ENCODE assay signal across 21 cellular contexts in the genomic region with DNA sequence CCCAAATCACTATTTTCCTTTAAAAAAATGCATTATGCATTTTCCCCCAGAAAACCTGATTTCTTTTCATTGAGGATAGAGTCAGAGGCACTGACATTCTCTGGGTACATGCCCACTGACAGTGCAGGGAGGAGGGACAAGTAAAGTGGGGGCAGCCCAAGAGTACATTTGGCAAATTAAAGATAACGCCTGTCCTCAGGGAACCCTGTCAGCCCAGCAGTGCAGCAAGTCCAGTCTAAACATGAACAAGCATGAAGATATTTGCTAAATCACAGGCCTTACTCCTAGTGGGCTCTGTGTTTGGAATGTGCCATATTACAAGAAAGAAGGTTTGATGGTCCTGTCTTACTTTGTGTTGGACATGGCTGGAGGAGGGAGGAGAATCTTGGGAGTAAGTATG. TPM values are rescaled to one million over a fixed set of nuclear protein-coding genes. Genes with fewer than 3 reads are reported as not detected.
DNase-seq lines count a peak whose midpoint lies in the region; ATAC-seq and TF ChIP-seq lines count a peak whose summit lies in the region.
"Had no signal": no experiment of that assay in that cellular context is flagged by ENCODE, and none has a peak within 500 bp of the region (broad histone marks: within the 10 kb centered on the region; RNA-seq: fewer than 3 reads in every experiment).

No MANE protein-coding gene starts in this region.

- H3K36me3 Mint-ChIP-seq in mesothelial cell of epicardium, result peaks cover 27% of the 10 kb centered on the region

- H3K27ac Mint-ChIP-seq in mesothelial cell of epicardium, result peak overlapping the region; percentile 47
- H3K27ac Mint-ChIP-seq: CD14-positive monocyte; stimulated activated naive CD8-positive, alpha-beta T cell treated with anti-CD3 and anti-CD28 coated beads, Interleukin-15, amount 100 ng/mL, for 72 hours had no signal

- H3K36me3 ChIP-seq in ascending aorta (peaks cover 4 to 6% of the 10 kb centered on the region in 2 donors), subcutaneous abdominal adipose tissue (ENCODE audit: control insufficient read depth in 5 of 5, insufficient read depth in 5 of 5, low read length in 5 of 5) (peaks cover 0 to 17% (median 11%) of the 10 kb centered on the region in 5 donors)

- H3K27me3 ChIP-seq in ascending aorta (no peaks in the 10 kb centered on the region), subcutaneous abdominal adipose tissue (ENCODE audit: control insufficient read depth in 5 of 5, insufficient read depth in 4 of 5, low read length in 5 of 5) (no peaks in the 10 kb centered on the region)

- peaks cover 34% of the 10 kb centered on the region for H3K4me1 Mint-ChIP-seq in mesothelial cell of epicardium
- H3K4me1 Mint-ChIP-seq: stimulated activated naive CD8-positive, alpha-beta T cell treated with anti-CD3 and anti-CD28 coated beads, Interleukin-15, amount 100 ng/mL, for 72 hours had no signal

- DNase-seq in ascending aorta (ENCODE audit: low spot score in 2 of 2) (no peak), fibroblast of villous mesenchyme (ENCODE audit: low read depth) (peak; percentile 30), mesothelial cell of epicardium (ENCODE audit: low spot score in 2 of 2, unreplicated experiment in 2 of 2) (no peak), substantia nigra (lab: John Stamatoyannopoulos, UW) (no peak), dedifferentiated amniotic fluid mesenchymal stem cell (ENCODE audit: extremely low spot score) (no peak)
- DNase-seq: activated CD8-positive, alpha-beta memory T cell treated with anti-CD3 and anti-CD28 coated beads for 24 hours; activated naive CD4-positive, alpha-beta T cell treated with Interleukin-2 at 50 U/mL for 16 hours; activated T-cell treated with anti-CD3 and anti-CD28 coated beads, Interleukin-2, amount 50 U/mL, for 4 hours; amygdala; caudate nucleus; EL; NCI-H1092; NCI-H2029; NCI-H226; NCI-H748 treated with DMSO at 0.1 percent for 48 hours; stimulated activated naive CD8-positive, alpha-beta T cell treated with anti-CD3 and anti-CD28 coated beads, Interleukin-15, amount 100 ng/mL, for 72 hours had no signal

- H3K9me3 Mint-ChIP-seq in mesothelial cell of epicardium, result no peaks in the 10 kb centered on the region
- H3K9me3 Mint-ChIP-seq: activated T-cell treated with anti-CD3 and anti-CD28 coated beads, Interleukin-2, amount 50 U/mL, for 4 hours; CD14-positive monocyte; stimulated activated naive CD8-positive, alpha-beta T cell treated with anti-CD3 and anti-CD28 coated beads, Interleukin-15, amount 100 ng/mL, for 72 hours had no signal

- ATAC-seq in HG03039 (IDR thresholded peaks at IDR 0.05; ENCODE audit: unreplicated experiment), result no peak
- ATAC-seq: activated CD4-positive, CD25-positive, alpha-beta regulatory T cell treated with anti-CD3 and anti-CD28 coated beads, Interleukin-2, amount 50 U/mL, for 24 hours; activated T-cell treated with anti-CD3 and anti-CD28 coated beads, Interleukin-2, amount 50 U/mL, for 4 hours; stimulated activated naive CD8-positive, alpha-beta T cell treated with anti-CD3 and anti-CD28 coated beads, Interleukin-15, amount 100 ng/mL, for 72 hours had no signal

- no peak overlapping the region for H3K9ac ChIP-seq in subcutaneous abdominal adipose tissue (ENCODE audit: low read length in 5 of 5)

- no peak for TF ChIP-seq CTCF in ascending aorta (IDR thresholded peaks at IDR 0.05)
- no peak for TF ChIP-seq CTCF in fibroblast of villous mesenchyme (IDR thresholded peaks at IDR 0.05; ENCODE audit: insufficient read depth, low read depth, low read length)
- no peak for TF ChIP-seq CTCF in mesothelial cell of epicardium (IDR thresholded peaks at IDR 0.05; ENCODE audit: unreplicated experiment)

- H3K9me3 ChIP-seq in ascending aorta (no peaks in the 10 kb centered on the region), subcutaneous abdominal adipose tissue (ENCODE audit: control insufficient read depth in 5 of 5, low read length in 5 of 5) (no peaks in the 10 kb centered on the region)

- H3K4me1 ChIP-seq in ascending aorta (peaks cover 0 to 34% of the 10 kb centered on the region in 2 donors), subcutaneous abdominal adipose tissue (ENCODE audit: control insufficient read depth in 5 of 5, insufficient read depth in 5 of 5, low read length in 5 of 5) (peaks cover 4 to 42% (median 20%) of the 10 kb centered on the region in 5 donors)

- intact Hi-C loops in ascending aorta (cut with DNase I), result no loop called here

- no peak overlapping the region for H3K4me3 ChIP-seq in ascending aorta
- H3K4me3 ChIP-seq in fibroblast of villous mesenchyme (ENCODE audit: low read depth, low read length), result no peak overlapping the region
- H3K4me3 ChIP-seq in subcutaneous abdominal adipose tissue (ENCODE audit: low read depth in 1 of 5, low read length in 5 of 5), result no peak overlapping the region

- H3K27me3 Mint-ChIP-seq in mesothelial cell of epicardium (ENCODE audit: low read depth), result no peaks in the 10 kb centered on the region
- H3K27me3 Mint-ChIP-seq: stimulated activated naive CD8-positive, alpha-beta T cell treated with anti-CD3 and anti-CD28 coated beads, Interleukin-15, amount 100 ng/mL, for 72 hours had no signal

- H3K4me3 Mint-ChIP-seq in mesothelial cell of epicardium, result no peak overlapping the region
- H3K4me3 Mint-ChIP-seq: activated T-cell treated with anti-CD3 and anti-CD28 coated beads, Interleukin-2, amount 50 U/mL, for 4 hours; CD14-positive monocyte; stimulated activated naive CD8-positive, alpha-beta T cell treated with anti-CD3 and anti-CD28 coated beads, Interleukin-15, amount 100 ng/mL, for 72 hours had no signal

- H3K27ac ChIP-seq in ascending aorta, result peak overlapping the region; percentile 6 to 43
- peak overlapping the region; percentile 24 for H3K27ac ChIP-seq in subcutaneous abdominal adipose tissue (ENCODE audit: low read depth, low read length)
- no peak overlapping the region for H3K27ac ChIP-seq in substantia nigra (ENCODE audit: low read depth, low read length, poor library complexity, severe bottlenecking)
- H3K27ac ChIP-seq: HL-60 had no signal

RNA-seq across cellular contexts. Expression of a gene that starts 37.8 kb away (rescaled TPM):
- total RNA-seq in ascending aorta, result 32.6 TPM
- total RNA-seq in fibroblast of villous mesenchyme, result 25.9 and 27.7 TPM in 2 replicates
- 77.0 to 78.5 TPM (median 77.8 TPM) in 3 replicates for total RNA-seq in mesothelial cell of epicardium
